9 cellular contexts compared by ENCODE assay signal in genomic region chrX:40100141-40100536, GRCh38. TPM values are rescaled to one million over a fixed set of nuclear protein-coding genes. Genes with fewer than 3 reads are reported as not detected.
DNase-seq lines count a peak whose midpoint lies in the region; TF ChIP-seq lines count a peak whose summit lies in the region.
"Had no signal": no experiment of that assay in that cellular context is flagged by ENCODE, and none has a peak within 500 bp of the region (broad histone marks: within the 10 kb centered on the region; RNA-seq: fewer than 3 reads in every experiment).

No MANE protein-coding gene starts in this region.

- peak overlapping the region; percentile 49 for H3K27ac Mint-ChIP-seq in activated CD4-positive, alpha-beta memory T cell treated with anti-CD3 and anti-CD28 coated beads for 36 hours
- no peak overlapping the region for H3K27ac Mint-ChIP-seq in activated CD4-positive, alpha-beta memory T cell treated with anti-CD3 and anti-CD28 coated beads, Interleukin-2, amount 10 ng/mL, durations not matched to agents 7 days and 5 days
- H3K27ac Mint-ChIP-seq in glutamatergic neuron (ENCODE audit: unreplicated experiment): no peak overlapping the region

- no peaks in the 10 kb centered on the region for H3K9me3 Mint-ChIP-seq in activated CD4-positive, alpha-beta memory T cell treated with anti-CD3 and anti-CD28 coated beads for 36 hours
- H3K9me3 Mint-ChIP-seq in activated CD4-positive, alpha-beta memory T cell treated with anti-CD3 and anti-CD28 coated beads, Interleukin-2, amount 10 ng/mL, durations not matched to agents 7 days and 5 days: no peaks in the 10 kb centered on the region
- peaks cover 7% of the 10 kb centered on the region for H3K9me3 Mint-ChIP-seq in glutamatergic neuron (ENCODE audit: unreplicated experiment)

- no peak for TF ChIP-seq POLR2A in thyroid gland (IDR thresholded peaks at IDR 0.05)

- H3K27ac ChIP-seq in thyroid gland: peak overlapping the region in 2 of 3 donors; percentile 41 to 63

- H3K9me3 ChIP-seq in thyroid gland: no peaks in the 10 kb centered on the region

- DNase-seq in activated CD4-positive, alpha-beta memory T cell treated with anti-CD3 and anti-CD28 coated beads for 36 hours: no peak
- no peak for DNase-seq in activated CD4-positive, alpha-beta memory T cell treated with anti-CD3 and anti-CD28 coated beads, Interleukin-2, amount 10 ng/mL, durations not matched to agents 7 days and 5 days
- DNase-seq in RPMI8226: peak; percentile 91
- DNase-seq in glutamatergic neuron: no peak
- DNase-seq in thyroid gland: peak; percentile 59 to 64
- no peak for DNase-seq in AG20443 (ENCODE audit: low spot score)
- DNase-seq in NCI-H146 (lab: John Stamatoyannopoulos, UW): no peak
- DNase-seq in cerebellum (ENCODE audit: low spot score): no peak
- DNase-seq: NCI-H2171 had no signal

- H3K4me1 Mint-ChIP-seq in activated CD4-positive, alpha-beta memory T cell treated with anti-CD3 and anti-CD28 coated beads for 36 hours (ENCODE audit: low read depth): peaks cover 8% of the 10 kb centered on the region
- peaks cover 10% of the 10 kb centered on the region for H3K4me1 Mint-ChIP-seq in activated CD4-positive, alpha-beta memory T cell treated with anti-CD3 and anti-CD28 coated beads, Interleukin-2, amount 10 ng/mL, durations not matched to agents 7 days and 5 days
- H3K4me1 Mint-ChIP-seq in glutamatergic neuron (ENCODE audit: low read depth, unreplicated experiment): peaks cover 12% of the 10 kb centered on the region

- CTCF ChIA-PET in activated CD4-positive, alpha-beta memory T cell treated with anti-CD3 and anti-CD28 coated beads for 36 hours (lab: Charles Lee): no interaction called here
- CTCF ChIA-PET in activated CD4-positive, alpha-beta memory T cell treated with anti-CD3 and anti-CD28 coated beads, Interleukin-2, amount 10 ng/mL, durations not matched to agents 7 days and 5 days (lab: Charles Lee): interaction anchor here (4.2 kb wide), 1 partner anchor 70 kb away, joined by 19 read pairs; no protein-coding TSS in a partner anchor

- peaks cover 12 to 14% of the 10 kb centered on the region in 2 donors for H3K4me1 ChIP-seq in thyroid gland

- intact Hi-C loops in activated CD4-positive, alpha-beta memory T cell treated with anti-CD3 and anti-CD28 coated beads for 36 hours (cut with micrococcal nuclease): no loop called here
- intact Hi-C loops in thyroid gland (cut with DNase I): no loop called here

- no peak for TF ChIP-seq CTCF in glutamatergic neuron (IDR thresholded peaks at IDR 0.05; ENCODE audit: partially characterized antibody, unreplicated experiment)
- TF ChIP-seq CTCF in thyroid gland (IDR thresholded peaks at IDR 0.05): no peak

- POLR2A ChIA-PET in activated CD4-positive, alpha-beta memory T cell treated with anti-CD3 and anti-CD28 coated beads for 36 hours (lab: Charles Lee): interaction anchor here (1.2 kb wide), 1 partner anchor 53 kb away, joined by 4 read pairs; no protein-coding TSS in a partner anchor
- POLR2A ChIA-PET in activated CD4-positive, alpha-beta memory T cell treated with anti-CD3 and anti-CD28 coated beads, Interleukin-2, amount 10 ng/mL, durations not matched to agents 7 days and 5 days (lab: Charles Lee): interaction anchor here (1.6 to 18.0 kb wide), 5 partner anchors 10 to 245 kb away, joined by 4 to 387 read pairs (median 10); no protein-coding TSS in a partner anchor

- no peaks in the 10 kb centered on the region for H3K36me3 ChIP-seq in thyroid gland

- no peak overlapping the region for H3K4me3 ChIP-seq in thyroid gland (replicated peaks in 1 of 3)

- no peaks in the 10 kb centered on the region for H3K27me3 ChIP-seq in thyroid gland

- 23 to 61% methylated on average over 6 to 16 of the region's 21 CpGs for WGBS in thyroid gland, 2 donors

- H3K36me3 Mint-ChIP-seq in activated CD4-positive, alpha-beta memory T cell treated with anti-CD3 and anti-CD28 coated beads for 36 hours: no peaks in the 10 kb centered on the region
- H3K36me3 Mint-ChIP-seq in activated CD4-positive, alpha-beta memory T cell treated with anti-CD3 and anti-CD28 coated beads, Interleukin-2, amount 10 ng/mL, durations not matched to agents 7 days and 5 days (ENCODE audit: low read depth): peaks cover 4% of the 10 kb centered on the region
- H3K36me3 Mint-ChIP-seq in glutamatergic neuron (ENCODE audit: unreplicated experiment): no peaks in the 10 kb centered on the region

- no peaks in the 10 kb centered on the region for H3K27me3 Mint-ChIP-seq in activated CD4-positive, alpha-beta memory T cell treated with anti-CD3 and anti-CD28 coated beads for 36 hours
- no peaks in the 10 kb centered on the region for H3K27me3 Mint-ChIP-seq in activated CD4-positive, alpha-beta memory T cell treated with anti-CD3 and anti-CD28 coated beads, Interleukin-2, amount 10 ng/mL, durations not matched to agents 7 days and 5 days
- peaks cover 6% of the 10 kb centered on the region for H3K27me3 Mint-ChIP-seq in glutamatergic neuron (ENCODE audit: unreplicated experiment)

- no peak overlapping the region for H3K4me3 Mint-ChIP-seq in activated CD4-positive, alpha-beta memory T cell treated with anti-CD3 and anti-CD28 coated beads for 36 hours
- no peak overlapping the region for H3K4me3 Mint-ChIP-seq in activated CD4-positive, alpha-beta memory T cell treated with anti-CD3 and anti-CD28 coated beads, Interleukin-2, amount 10 ng/mL, durations not matched to agents 7 days and 5 days
- peak overlapping the region; percentile 16 for H3K4me3 Mint-ChIP-seq in glutamatergic neuron (ENCODE audit: unreplicated experiment)

RNA-seq across cellular contexts. Expression of gene BCOR, which starts 2.4 kb away (rescaled TPM):
- total RNA-seq in activated CD4-positive, alpha-beta memory T cell treated with anti-CD3 and anti-CD28 coated beads for 36 hours: 10 to 100 TPM; 33.7 to 35.0 TPM
- total RNA-seq in activated CD4-positive, alpha-beta memory T cell treated with anti-CD3 and anti-CD28 coated beads, Interleukin-2, amount 10 ng/mL, durations not matched to agents 7 days and 5 days: 10 to 100 TPM; 46.6 to 46.8 TPM
- total RNA-seq in glutamatergic neuron (ENCODE audit: unreplicated experiment): 59.0 TPM
- 10 to 100 TPM; 30.9 to 67.4 (median 42.4) TPM for total RNA-seq in thyroid gland
- total RNA-seq in cerebellum: 23.5 TPM

Comparison
In these comparisons a context has a peak if more than half of its experiments do, and no peak if none do; other contexts are left out.
1. DNase-seq: peak in RPMI8226 (single experiment) and thyroid gland (2 of 2); none in activated CD4-positive, alpha-beta memory T cell treated with anti-CD3 and anti-CD28 coated beads for 36 hours (single experiment), activated CD4-positive, alpha-beta memory T cell treated with anti-CD3 and anti-CD28 coated beads, Interleukin-2, amount 10 ng/mL, durations not matched to agents 7 days and 5 days (single experiment), glutamatergic neuron (single experiment), AG20443 (single experiment), NCI-H146 (single experiment) and cerebellum (single experiment).